In the genomic region with DNA sequence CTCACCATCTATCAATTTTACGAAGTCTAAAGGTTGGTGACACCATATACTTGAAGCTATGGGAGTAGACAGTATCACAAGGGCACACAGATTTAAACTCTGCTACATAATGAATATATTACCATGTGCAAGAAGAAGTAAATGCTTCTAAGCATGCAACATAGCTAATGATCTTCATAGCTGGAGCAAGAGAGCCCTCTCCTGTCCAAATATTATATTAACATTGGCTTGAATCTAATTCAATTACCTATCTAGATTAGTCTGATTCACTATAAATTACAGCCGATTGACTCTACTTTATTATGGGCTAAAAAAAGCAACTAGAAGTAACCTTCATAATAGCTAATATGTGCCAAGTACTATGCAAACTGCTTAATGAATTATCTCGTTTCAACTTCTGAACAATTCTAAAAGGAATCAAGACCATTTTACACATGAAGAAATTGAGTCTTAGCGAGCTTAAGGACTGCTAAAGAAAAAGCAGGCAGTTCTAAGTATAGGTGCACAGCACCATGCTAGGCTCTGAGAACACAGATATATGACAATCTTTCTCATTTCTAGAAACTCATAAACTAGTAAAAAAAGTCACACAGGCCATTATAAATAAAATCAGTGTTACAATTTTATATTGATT, we compare ENCODE assay signal across 8 cellular contexts. TPM values are rescaled to one million over a fixed set of nuclear protein-coding genes. Genes with fewer than 3 reads are reported as not detected.
DNase-seq lines count a peak whose midpoint lies in the region; ATAC-seq, FAIRE-seq and TF ChIP-seq lines count a peak whose summit lies in the region.

No MANE protein-coding gene starts in this region.

- no peaks in the 10 kb centered on the region for H3K9me3 ChIP-seq in astrocyte (ENCODE audit: insufficient read depth, low read depth, low read length)

- H2AFZ ChIP-seq in astrocyte (ENCODE audit: low read depth, low read length) = no peak overlapping the region

- H4K20me1 ChIP-seq in astrocyte (ENCODE audit: insufficient read depth, low read length) = peaks cover 5% of the 10 kb centered on the region

- no peaks in the 10 kb centered on the region for H3K4me1 ChIP-seq in astrocyte (ENCODE audit: insufficient read depth, low read length)

- no peak for TF ChIP-seq POLR2A in lower leg skin (IDR thresholded peaks at IDR 0.05)

- H3K9ac ChIP-seq in astrocyte (ENCODE audit: low read length) = no peak overlapping the region

- H3K27ac ChIP-seq in astrocyte (ENCODE audit: low read depth, low read length) = no peak overlapping the region

- no peaks in the 10 kb centered on the region for H3K79me2 ChIP-seq in astrocyte (ENCODE audit: insufficient read depth, low read length)

- no peak overlapping the region for H3K27ac Mint-ChIP-seq in astrocyte (ENCODE audit: unreplicated experiment)
- H3K27ac Mint-ChIP-seq in activated T-helper 2 cell treated with anti-CD3 and anti-CD28 coated beads, Interferon-gamma antibody, Interleukin-2, Interleukin-4, amounts not matched to agents 10 μg/mL and 5 μg/mL and 100 μg/mL, durations not matched to agents 14 hours and 24 hours and 36 hours = no peak overlapping the region

- DNase-seq in GM12865 (ENCODE audit: low read depth) (peak; percentile 26), NCI-H1694 (lab: John Stamatoyannopoulos, UW) (peak; percentile 87), astrocyte (ENCODE audit: low read depth) (peak; percentile 4), left kidney (ENCODE audit: low read depth, low spot score) (peak; percentile 66), lower leg skin (ENCODE audit: low spot score in 2 of 2) (no peak)
- no peak for DNase-seq in activated T-helper 2 cell treated with anti-CD3 and anti-CD28 coated beads, Interferon-gamma antibody, Interleukin-2, Interleukin-4, amounts not matched to agents 10 μg/mL and 5 μg/mL and 100 μg/mL, durations not matched to agents 14 hours and 24 hours and 36 hours (ENCODE audit: low spot score)

- no peaks in the 10 kb centered on the region for H3K4me1 Mint-ChIP-seq in astrocyte (ENCODE audit: low read depth, unreplicated experiment)
- no peaks in the 10 kb centered on the region for H3K4me1 Mint-ChIP-seq in activated T-helper 2 cell treated with anti-CD3 and anti-CD28 coated beads, Interferon-gamma antibody, Interleukin-2, Interleukin-4, amounts not matched to agents 10 μg/mL and 5 μg/mL and 100 μg/mL, durations not matched to agents 14 hours and 24 hours and 36 hours (ENCODE audit: low read depth)

- TF ChIP-seq CTCF in GM12865 (IDR thresholded peaks at IDR 0.05; ENCODE audit: insufficient read depth, low read depth, low read length, missing control alignments) = peak; percentile 19
- peak; percentile 42 for TF ChIP-seq CTCF in astrocyte (IDR thresholded peaks at IDR 0.05; ENCODE audit: insufficient read depth, low read depth, low read length)
- no peak for TF ChIP-seq CTCF in lower leg skin (IDR thresholded peaks at IDR 0.05)

- 56 to 63% methylated on average over 4 of the region's 4 CpGs for WGBS in lower leg skin, 2 donors

- FAIRE-seq in astrocyte (lab: Jason Lieb, UNC) = peak; percentile 83

- no peak overlapping the region for H3K4me3 Mint-ChIP-seq in astrocyte (ENCODE audit: unreplicated experiment)
- H3K4me3 Mint-ChIP-seq in activated T-helper 2 cell treated with anti-CD3 and anti-CD28 coated beads, Interferon-gamma antibody, Interleukin-2, Interleukin-4, amounts not matched to agents 10 μg/mL and 5 μg/mL and 100 μg/mL, durations not matched to agents 14 hours and 24 hours and 36 hours (ENCODE audit: low read depth) = no peak overlapping the region

- H3K4me3 ChIP-seq in GM12865 (ENCODE audit: low read depth, low read length) (no peak overlapping the region), astrocyte (ENCODE audit: insufficient read depth, low read depth, low read length) (no peak overlapping the region), lower leg skin (ENCODE audit: low read depth, poor library complexity, severe bottlenecking) (no peak overlapping the region)

- H3K27me3 Mint-ChIP-seq in astrocyte (ENCODE audit: low read depth, unreplicated experiment) = no peaks in the 10 kb centered on the region
- H3K27me3 Mint-ChIP-seq in activated T-helper 2 cell treated with anti-CD3 and anti-CD28 coated beads, Interferon-gamma antibody, Interleukin-2, Interleukin-4, amounts not matched to agents 10 μg/mL and 5 μg/mL and 100 μg/mL, durations not matched to agents 14 hours and 24 hours and 36 hours (ENCODE audit: low read depth) = no peaks in the 10 kb centered on the region

- intact Hi-C loops in lower leg skin (cut with DNase I; ENCODE audit: low total_unique reads) = no loop called here
- intact Hi-C loops in activated T-helper 2 cell treated with anti-CD3 and anti-CD28 coated beads, Interferon-gamma antibody, Interleukin-2, Interleukin-4, amounts not matched to agents 10 μg/mL and 5 μg/mL and 100 μg/mL, durations not matched to agents 14 hours and 24 hours and 36 hours (cut with micrococcal nuclease) = no loop called here

- H3K27me3 ChIP-seq in astrocyte (ENCODE audit: insufficient read depth, low read length) = no peaks in the 10 kb centered on the region

- H3K36me3 Mint-ChIP-seq in astrocyte (ENCODE audit: low read depth, unreplicated experiment) = peaks cover 3% of the 10 kb centered on the region
- peaks cover 26% of the 10 kb centered on the region for H3K36me3 Mint-ChIP-seq in activated T-helper 2 cell treated with anti-CD3 and anti-CD28 coated beads, Interferon-gamma antibody, Interleukin-2, Interleukin-4, amounts not matched to agents 10 μg/mL and 5 μg/mL and 100 μg/mL, durations not matched to agents 14 hours and 24 hours and 36 hours (ENCODE audit: low read depth)

- ATAC-seq in GM21619 (IDR thresholded peaks at IDR 0.05; ENCODE audit: unreplicated experiment) (no peak), GM21576 (IDR thresholded peaks at IDR 0.05; ENCODE audit: unreplicated experiment) (no peak)

- no peaks in the 10 kb centered on the region for H3K9me3 Mint-ChIP-seq in astrocyte (ENCODE audit: unreplicated experiment)
- H3K9me3 Mint-ChIP-seq in activated T-helper 2 cell treated with anti-CD3 and anti-CD28 coated beads, Interferon-gamma antibody, Interleukin-2, Interleukin-4, amounts not matched to agents 10 μg/mL and 5 μg/mL and 100 μg/mL, durations not matched to agents 14 hours and 24 hours and 36 hours = no peaks in the 10 kb centered on the region

- peaks cover 20% of the 10 kb centered on the region for H3K36me3 ChIP-seq in astrocyte (ENCODE audit: insufficient read depth, low read length)

- H3K4me2 ChIP-seq in astrocyte (ENCODE audit: low read length) = no peak overlapping the region

RNA-seq across cellular contexts. Expression of a gene that starts 21.9 kb away (rescaled TPM):
- 10.6 and 13.2 TPM in 2 replicates for total RNA-seq in astrocyte
- 10 to 100 TPM in 2 of 4 donors, 1 to 10 TPM in 2; 6.8 to 25.0 (median 11.5) TPM for total RNA-seq in lower leg skin
- 18.6 and 20.7 TPM in 2 replicates for total RNA-seq in activated T-helper 2 cell treated with anti-CD3 and anti-CD28 coated beads, Interferon-gamma antibody, Interleukin-2, Interleukin-4, amounts not matched to agents 10 μg/mL and 5 μg/mL and 100 μg/mL, durations not matched to agents 14 hours and 24 hours and 36 hours

Comparison
In these comparisons a context has a peak if more than half of its experiments do, and no peak if none do; other contexts are left out.
1. DNase-seq: peak in GM12865 (single experiment), NCI-H1694 (single experiment), astrocyte (single experiment) and left kidney (single experiment); none in lower leg skin (0 of 2) and activated T-helper 2 cell treated with anti-CD3 and anti-CD28 coated beads, Interferon-gamma antibody, Interleukin-2, Interleukin-4, amounts not matched to agents 10 μg/mL and 5 μg/mL and 100 μg/mL, durations not matched to agents 14 hours and 24 hours and 36 hours (single experiment).
2. CTCF ChIP-seq: peak in GM12865 (single experiment) and astrocyte (single experiment); none in lower leg skin (0 of 3).